13 cellular contexts compared by ENCODE assay signal in the genomic region with DNA sequence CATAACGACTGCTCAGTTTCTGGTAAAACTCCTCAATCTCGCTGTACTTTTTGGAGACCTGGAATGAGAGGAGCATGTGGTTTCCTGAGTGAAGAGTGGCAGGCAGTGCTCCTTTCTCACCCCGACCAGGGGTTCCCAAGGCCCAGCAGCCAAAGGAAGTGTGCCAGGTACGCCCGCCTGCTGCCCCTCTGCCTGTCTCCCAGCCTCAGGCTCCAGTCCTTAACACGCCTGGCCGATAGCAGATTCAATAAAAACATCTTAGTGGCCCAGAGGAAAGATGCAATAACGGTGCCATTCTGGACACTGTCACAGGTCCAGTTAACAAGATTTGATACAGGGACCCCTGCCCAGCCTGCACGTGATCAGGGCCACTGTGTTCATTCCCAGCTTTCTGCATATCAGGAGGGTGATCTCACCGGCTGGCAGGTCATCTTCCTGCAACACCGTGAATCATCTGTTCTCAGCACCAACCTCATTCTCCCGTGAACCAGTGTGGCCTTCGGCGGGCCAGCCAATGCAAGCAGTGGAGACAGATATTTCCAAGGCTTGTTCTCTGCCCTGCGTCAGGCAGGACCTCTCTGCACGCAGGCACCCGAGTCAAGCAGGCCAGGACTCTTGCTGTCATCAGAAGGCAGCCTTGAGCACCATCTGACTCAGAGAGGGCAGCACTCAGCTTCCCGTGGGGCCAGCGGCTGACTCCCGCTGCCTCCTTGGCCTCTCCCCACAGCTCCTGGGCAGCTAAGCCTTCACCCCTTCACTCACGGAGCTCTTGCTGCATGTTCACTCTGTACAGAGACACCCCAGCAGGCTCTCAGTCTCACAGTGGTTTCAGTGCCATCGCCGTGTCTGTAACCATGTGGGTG. TPM values are rescaled to one million over a fixed set of nuclear protein-coding genes. Genes with fewer than 3 reads are reported as not detected.
DNase-seq lines count a peak whose midpoint lies in the region; ATAC-seq, FAIRE-seq and TF ChIP-seq lines count a peak whose summit lies in the region.
"Had no signal": no experiment of that assay in that cellular context is flagged by ENCODE, and none has a peak within 500 bp of the region (broad histone marks: within the 10 kb centered on the region; RNA-seq: fewer than 3 reads in every experiment).

No MANE protein-coding gene starts in this region.

- H3K4me1 Mint-ChIP-seq in chondrocyte (ENCODE audit: low read depth): peaks cover 17% of the 10 kb centered on the region

- no peak for DNase-seq in HTR-8/SVneo (ENCODE audit: insufficient read length, low spot score)
- peak; percentile 73 for DNase-seq in chondrocyte (ENCODE audit: low spot score)
- peak; percentile 54 to 63 (median 61) for DNase-seq in right cardiac atrium
- DNase-seq in spleen: peak; percentile 41
- DNase-seq in NCI-H69 (lab: John Stamatoyannopoulos, UW): no peak
- no peak for DNase-seq in occipital lobe (lab: John Stamatoyannopoulos, UW)
- no peak for DNase-seq in DMS 273 treated with DMSO at 0.1 percent for 48 hours (lab: John Stamatoyannopoulos, UW)
- no peak for DNase-seq in thyroid gland
- DNase-seq: NCI-H187 treated with DMSO at 0.1 percent for 48 hours had no signal

- H3K27me3 ChIP-seq in right cardiac atrium (ENCODE audit: control insufficient read depth, insufficient read depth): no peaks in the 10 kb centered on the region
- no peaks in the 10 kb centered on the region for H3K27me3 ChIP-seq in spleen (replicated peaks in 1 of 7)
- no peaks in the 10 kb centered on the region for H3K27me3 ChIP-seq in thyroid gland

- TF ChIP-seq CTCF in chondrocyte (IDR thresholded peaks at IDR 0.05) (no peak), spleen (IDR thresholded peaks at IDR 0.05 in 8 of 11, conservative IDR thresholded peaks at IDR 0.05 in 3 of 11) (no peak), thyroid gland (IDR thresholded peaks at IDR 0.05) (no peak)

- no peak overlapping the region for H3K4me3 Mint-ChIP-seq in chondrocyte (ENCODE audit: unreplicated experiment)
- H3K4me3 Mint-ChIP-seq: activated T-helper 1 cell treated with anti-CD3 and anti-CD28 coated beads, Interleukin-12 subunit alpha, Interleukin-12 subunit beta, Interleukin-2, Interleukin-4 antibody, amounts not matched to agents 30 ng/mL and 10 ng/mL and 1 ng/mL, durations not matched to agents 14 hours and 24 hours and 36 hours; CD8-positive, alpha-beta T cell had no signal

- H3K9me3 ChIP-seq in right cardiac atrium (ENCODE audit: control insufficient read depth, low read length) (no peaks in the 10 kb centered on the region), spleen (no peaks in the 10 kb centered on the region), thyroid gland (no peaks in the 10 kb centered on the region)

- intact Hi-C loops in right cardiac atrium (cut with DNase I) (loop anchor here in 1 of 4 donors (5.0 kb wide), 1 partner anchor 259 kb away; no protein-coding TSS in a partner anchor), spleen (cut with DNase I; ENCODE audit: low total_unique reads) (no loop called here), thyroid gland (cut with DNase I) (loop anchor here (5.0 to 10.0 kb wide), 3 partner anchors 199 to 507 kb away; no protein-coding TSS in a partner anchor)

- H3K4me3 ChIP-seq in right cardiac atrium (ENCODE audit: low read length): no peak overlapping the region
- no peak overlapping the region for H3K4me3 ChIP-seq in spleen
- no peak overlapping the region for H3K4me3 ChIP-seq in thyroid gland (replicated peaks in 1 of 3)

- WGBS in right cardiac atrium: 69% methylated on average over 23 of the region's 23 CpGs
- WGBS in spleen, 5 donors: 83 to 94% (median 88%) methylated on average over 20 to 23 of the region's 23 CpGs
- 76 to 81% methylated on average over 16 to 20 of the region's 23 CpGs for WGBS in thyroid gland, 2 donors

- peaks cover 24% of the 10 kb centered on the region for H3K36me3 Mint-ChIP-seq in chondrocyte (ENCODE audit: low read depth)

- peaks cover 3% of the 10 kb centered on the region for H3K4me1 ChIP-seq in right cardiac atrium (ENCODE audit: control insufficient read depth, insufficient read depth, low read length)
- H3K4me1 ChIP-seq in spleen: peaks cover 5 to 15% (median 8%) of the 10 kb centered on the region in 6 donors
- H3K4me1 ChIP-seq in thyroid gland: peaks cover 4 to 29% of the 10 kb centered on the region in 2 donors

- H3K36me3 ChIP-seq in spleen (peaks cover 0 to 99% (median 65%) of the 10 kb centered on the region in 6 donors), thyroid gland (peaks cover 12 to 14% of the 10 kb centered on the region in 2 donors)

- peak; percentile 5 to 27 for ATAC-seq in right cardiac atrium

- H3K9me3 Mint-ChIP-seq in chondrocyte (ENCODE audit: low read depth): no peaks in the 10 kb centered on the region
- H3K9me3 Mint-ChIP-seq: activated T-helper 1 cell treated with anti-CD3 and anti-CD28 coated beads, Interleukin-12 subunit alpha, Interleukin-12 subunit beta, Interleukin-2, Interleukin-4 antibody, amounts not matched to agents 30 ng/mL and 10 ng/mL and 1 ng/mL, durations not matched to agents 14 hours and 24 hours and 36 hours; CD8-positive, alpha-beta T cell had no signal

- H3K27ac ChIP-seq in right cardiac atrium (ENCODE audit: low read length) (peak overlapping the region; percentile 17), spleen (no peak overlapping the region), thyroid gland (peak overlapping the region in 1 of 3 donors; percentile 77)
- H3K27ac ChIP-seq: VCaP had no signal

- TF ChIP-seq POLR2A in spleen (IDR thresholded peaks at IDR 0.05) (no peak), thyroid gland (IDR thresholded peaks at IDR 0.05) (no peak)

- no peaks in the 10 kb centered on the region for H3K27me3 Mint-ChIP-seq in chondrocyte (ENCODE audit: low read depth)

- peak overlapping the region; percentile 83 for H3K27ac Mint-ChIP-seq in chondrocyte (ENCODE audit: unreplicated experiment)
- H3K27ac Mint-ChIP-seq: activated T-helper 1 cell treated with anti-CD3 and anti-CD28 coated beads, Interleukin-12 subunit alpha, Interleukin-12 subunit beta, Interleukin-2, Interleukin-4 antibody, amounts not matched to agents 30 ng/mL and 10 ng/mL and 1 ng/mL, durations not matched to agents 14 hours and 24 hours and 36 hours; CD8-positive, alpha-beta T cell had no signal

- peak; percentile 26 for FAIRE-seq in HTR-8/SVneo (lab: Jason Lieb, UNC)
- FAIRE-seq: islet of Langerhans had no signal

RNA-seq across cellular contexts. Expression of gene HS1BP3, which starts 9.5 kb away (rescaled TPM):
- 24.6 to 33.8 TPM (median 33.2 TPM) in 3 replicates for total RNA-seq in chondrocyte
- 10 to 100 TPM; 21.8 to 26.4 (median 25.3) TPM for total RNA-seq in right cardiac atrium
- polyA plus RNA-seq in right cardiac atrium: 29.8 TPM
- total RNA-seq in spleen: 10 to 100 TPM; 21.1 to 38.0 (median 31.3) TPM
- 10 to 100 TPM in 2 of 3 donors, 1 to 10 TPM in 1; 8.8 to 23.5 (median 13.8) TPM for polyA plus RNA-seq in spleen
- total RNA-seq in occipital lobe: 10.3 TPM
- 10 to 100 TPM; 30.8 to 42.7 (median 41.7) TPM for total RNA-seq in thyroid gland

RNA-seq across cellular contexts. Expression of gene GDF7, which starts 25.6 kb away (rescaled TPM):
- 10.9 to 12.8 TPM (median 12.6 TPM) in 3 replicates for total RNA-seq in chondrocyte
- under 1 TPM; 0.26 to 0.79 (median 0.60) TPM for total RNA-seq in right cardiac atrium
- polyA plus RNA-seq in right cardiac atrium: 0.25 TPM
- total RNA-seq in spleen: 1 to 10 TPM in 6 of 7 donors, under 1 TPM in 1; 0.83 to 3.8 (median 2.0) TPM
- 1 to 10 TPM in 1 of 3 donors, under 1 TPM in 2; 0.87 to 1.8 (median 0.89) TPM for polyA plus RNA-seq in spleen
- total RNA-seq in occipital lobe: 0.16 TPM
- total RNA-seq in thyroid gland: under 1 TPM; under 0.01 to 0.42 (median 0.13) TPM

Comparison
In these comparisons a context has a peak if more than half of its experiments do, and no peak if none do; other contexts are left out.
1. DNase-seq: peak in chondrocyte (single experiment), right cardiac atrium (3 of 3) and spleen (single experiment); none in HTR-8/SVneo (single experiment), NCI-H69 (single experiment), occipital lobe (single experiment), DMS 273 treated with DMSO at 0.1 percent for 48 hours (single experiment) and thyroid gland (0 of 2).